Comparison of ENCODE assay signal across 10 cellular contexts in genomic region chr10:124064158-124064603, GRCh38. TPM values are rescaled to one million over a fixed set of nuclear protein-coding genes. Genes with fewer than 3 reads are reported as not detected.
DNase-seq lines count a peak whose midpoint lies in the region; ATAC-seq, FAIRE-seq and TF ChIP-seq lines count a peak whose summit lies in the region.
"Had no signal": no experiment of that assay in that cellular context is flagged by ENCODE, and none has a peak within 500 bp of the region (broad histone marks: within the 10 kb centered on the region; RNA-seq: fewer than 3 reads in every experiment).

No MANE protein-coding gene starts in this region.

- intact Hi-C loops in psoas muscle (cut with DNase I): no loop called here

- H3K4me3 ChIP-seq in skeletal muscle satellite cell (ENCODE audit: low read length) (no peak overlapping the region), psoas muscle (no peak overlapping the region)

- no peaks in the 10 kb centered on the region for H3K27me3 ChIP-seq in skeletal muscle satellite cell (ENCODE audit: control insufficient read depth, insufficient read depth, low read length)
- no peaks in the 10 kb centered on the region for H3K27me3 ChIP-seq in psoas muscle (ENCODE audit: insufficient read depth in 3 of 3, low read length in 2 of 3)

- H3K4me1 ChIP-seq in skeletal muscle satellite cell (ENCODE audit: control insufficient read depth, insufficient read depth, low read length): peaks cover 15% of the 10 kb centered on the region
- peaks cover 2% of the 10 kb centered on the region for H3K4me1 ChIP-seq in psoas muscle

- no peak for FAIRE-seq in frontal cortex (lab: Jason Lieb, UNC)

- H3K9ac ChIP-seq in skeletal muscle satellite cell (ENCODE audit: low read depth, low read length): peak overlapping the region; percentile 55

- peak overlapping the region; percentile 53 for H3K4me2 ChIP-seq in skeletal muscle satellite cell (ENCODE audit: low read length)

- no peak for ATAC-seq in psoas muscle

- 91 to 96% (median 95%) methylated on average over 13 of the region's 13 CpGs for WGBS in psoas muscle, 3 donors

- DNase-seq in NCI-H2029 treated with DMSO at 0.1 percent for 48 hours (lab: John Stamatoyannopoulos, UW) (peak; percentile 19), NCI-H2029 (lab: John Stamatoyannopoulos, UW) (no peak), HuH-7 (ENCODE audit: low spot score) (peak; percentile 44), epithelial cell of prostate (ENCODE audit: low read depth, low spot score) (no peak), frontal cortex (ENCODE audit: low spot score in 2 of 2) (no peak), psoas muscle (no peak), EL (no peak)
- DNase-seq: NCI-H1694 treated with DMSO at 0.1 percent for 48 hours; stimulated activated CD4-positive, alpha-beta T cell treated with anti-CD3 and anti-CD28 coated beads, Interleukin-15, amount 100 ng/mL, for 24 hours had no signal

- H3K27ac ChIP-seq in epithelial cell of prostate (peak overlapping the region; percentile 52), psoas muscle (no peak overlapping the region)

- no peak for TF ChIP-seq CTCF in psoas muscle (IDR thresholded peaks at IDR 0.05)

- no peaks in the 10 kb centered on the region for H3K36me3 ChIP-seq in skeletal muscle satellite cell (ENCODE audit: insufficient read depth, low read length)
- no peaks in the 10 kb centered on the region for H3K36me3 ChIP-seq in psoas muscle (ENCODE audit: insufficient read depth in 1 of 2, low read depth in 1 of 2)

- no peaks in the 10 kb centered on the region for H3K9me3 ChIP-seq in skeletal muscle satellite cell (replicated peaks; ENCODE audit: low read length)
- H3K9me3 ChIP-seq in psoas muscle: no peaks in the 10 kb centered on the region

RNA-seq across cellular contexts. Expression of gene CHST15, which starts 29.2 kb away (rescaled TPM):
- total RNA-seq in skeletal muscle satellite cell (2012; rRNA removed): 1.3 and 3.1 TPM in 2 replicates
- total RNA-seq in frontal cortex (48.9 TPM), psoas muscle (10 to 100 TPM in 2 of 4 donors, 1 to 10 TPM in 2; 3.6 to 39.2 (median 12.1) TPM)
- 10 to 100 TPM in 2 of 3 donors, 1 to 10 TPM in 1; 7.2 to 15.6 (median 10.4) TPM for polyA plus RNA-seq in psoas muscle

Comparison
In these comparisons a context has a peak if more than half of its experiments do, and no peak if none do; other contexts are left out.
1. DNase-seq: peak in NCI-H2029 treated with DMSO at 0.1 percent for 48 hours (single experiment) and HuH-7 (single experiment); none in NCI-H2029 (single experiment), epithelial cell of prostate (single experiment), frontal cortex (0 of 2), psoas muscle (0 of 2) and EL (single experiment).